In genomic region chr10:119461923-119462322, GRCh38 we compare ENCODE assay signal across 12 cellular contexts.
DNase-seq lines count a peak whose midpoint lies in the region; ATAC-seq lines count a peak whose summit lies in the region.
"Had no signal": no experiment of that assay in that cellular context is flagged by ENCODE, and none has a peak within 500 bp of the region (broad histone marks: within the 10 kb centered on the region; RNA-seq: fewer than 3 reads in every experiment).

No MANE protein-coding gene starts in this region.

- intact Hi-C loops in activated T-helper 2 cell treated with anti-CD3 and anti-CD28 coated beads, Interferon-gamma antibody, Interleukin-2, Interleukin-4, amounts not matched to agents 10 μg/mL and 5 μg/mL and 100 μg/mL, durations not matched to agents 14 hours and 24 hours and 36 hours (cut with micrococcal nuclease), result no loop called here

- H3K9me3 Mint-ChIP-seq in memory B cell, result peaks cover 2% of the 10 kb centered on the region
- H3K9me3 Mint-ChIP-seq in activated T-helper 2 cell treated with anti-CD3 and anti-CD28 coated beads, Interferon-gamma antibody, Interleukin-2, Interleukin-4, amounts not matched to agents 10 μg/mL and 5 μg/mL and 100 μg/mL, durations not matched to agents 14 hours and 24 hours and 36 hours, result peaks cover 13% of the 10 kb centered on the region

- ATAC-seq in GM18907 (IDR thresholded peaks at IDR 0.05; ENCODE audit: unreplicated experiment), result peak; percentile 46
- ATAC-seq in GM21717 (IDR thresholded peaks at IDR 0.05; ENCODE audit: unreplicated experiment), result peak; percentile 69
- ATAC-seq in HG03354 (IDR thresholded peaks at IDR 0.05; ENCODE audit: poor library complexity, severe bottlenecking, unreplicated experiment), result peak; percentile 62
- ATAC-seq in memory B cell (ENCODE audit: low read depth), result peak; percentile 78

- H3K36me3 Mint-ChIP-seq in memory B cell, result peaks cover 6% of the 10 kb centered on the region
- no peaks in the 10 kb centered on the region for H3K36me3 Mint-ChIP-seq in activated T-helper 2 cell treated with anti-CD3 and anti-CD28 coated beads, Interferon-gamma antibody, Interleukin-2, Interleukin-4, amounts not matched to agents 10 μg/mL and 5 μg/mL and 100 μg/mL, durations not matched to agents 14 hours and 24 hours and 36 hours (ENCODE audit: low read depth)

- no peak overlapping the region for H3K27ac Mint-ChIP-seq in memory B cell
- H3K27ac Mint-ChIP-seq in activated T-helper 2 cell treated with anti-CD3 and anti-CD28 coated beads, Interferon-gamma antibody, Interleukin-2, Interleukin-4, amounts not matched to agents 10 μg/mL and 5 μg/mL and 100 μg/mL, durations not matched to agents 14 hours and 24 hours and 36 hours, result no peak overlapping the region

- H3K27me3 Mint-ChIP-seq in memory B cell, result peaks cover 6% of the 10 kb centered on the region
- H3K27me3 Mint-ChIP-seq in activated T-helper 2 cell treated with anti-CD3 and anti-CD28 coated beads, Interferon-gamma antibody, Interleukin-2, Interleukin-4, amounts not matched to agents 10 μg/mL and 5 μg/mL and 100 μg/mL, durations not matched to agents 14 hours and 24 hours and 36 hours (ENCODE audit: low read depth), result peaks cover 2% of the 10 kb centered on the region

- peaks cover 24% of the 10 kb centered on the region for H3K4me1 Mint-ChIP-seq in memory B cell
- peaks cover 5% of the 10 kb centered on the region for H3K4me1 Mint-ChIP-seq in activated T-helper 2 cell treated with anti-CD3 and anti-CD28 coated beads, Interferon-gamma antibody, Interleukin-2, Interleukin-4, amounts not matched to agents 10 μg/mL and 5 μg/mL and 100 μg/mL, durations not matched to agents 14 hours and 24 hours and 36 hours (ENCODE audit: low read depth)

- H3K4me3 Mint-ChIP-seq in memory B cell, result no peak overlapping the region
- no peak overlapping the region for H3K4me3 Mint-ChIP-seq in activated T-helper 2 cell treated with anti-CD3 and anti-CD28 coated beads, Interferon-gamma antibody, Interleukin-2, Interleukin-4, amounts not matched to agents 10 μg/mL and 5 μg/mL and 100 μg/mL, durations not matched to agents 14 hours and 24 hours and 36 hours (ENCODE audit: low read depth)

- DNase-seq in memory B cell (ENCODE audit: low spot score in 2 of 2), result no peak
- DNase-seq in T-helper 9 cell, result no peak
- no peak for DNase-seq in NCI-H1694 treated with DMSO at 0.1 percent for 48 hours (lab: John Stamatoyannopoulos, UW)
- DNase-seq in activated T-helper 2 cell treated with anti-CD3 and anti-CD28 coated beads, Interferon-gamma antibody, Interleukin-2, Interleukin-4, amounts not matched to agents 10 μg/mL and 5 μg/mL and 100 μg/mL, durations not matched to agents 14 hours and 24 hours and 36 hours (ENCODE audit: low spot score), result no peak
- DNase-seq in UCSD-AML1 (lab: John Stamatoyannopoulos, UW; ENCODE audit: unreplicated experiment), result no peak
- DNase-seq: NCI-H1105 treated with DMSO at 0.1 percent for 48 hours, NCI-H524 treated with DMSO at 0.1 percent for 48 hours, nucleus accumbens, Right ventricle myocardium superior had no signal
